Comparison of ENCODE assay signal across 15 cellular contexts in the genomic region with DNA sequence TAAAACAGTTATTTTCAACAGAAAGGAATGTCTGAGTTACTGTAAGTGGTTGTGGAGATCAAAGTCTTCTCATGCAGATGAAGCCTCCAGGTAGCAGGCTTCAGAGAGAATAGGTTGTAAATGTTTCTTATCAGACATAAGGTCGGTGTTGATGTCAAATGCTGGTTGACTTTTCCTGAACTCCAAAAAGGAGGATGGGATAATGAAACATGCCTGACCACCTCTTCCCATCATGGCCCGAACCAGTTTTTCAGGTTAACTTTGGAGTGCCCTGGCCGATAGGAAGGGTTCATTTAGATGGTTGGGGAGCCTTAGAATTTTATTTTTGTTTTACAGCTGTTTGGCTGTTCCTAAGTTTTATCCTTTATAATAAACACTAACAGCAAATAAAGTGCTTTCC.
DNase-seq lines count a peak whose midpoint lies in the region; ATAC-seq and TF ChIP-seq lines count a peak whose summit lies in the region.
"Had no signal": no experiment of that assay in that cellular context is flagged by ENCODE, and none has a peak within 500 bp of the region (broad histone marks: within the 10 kb centered on the region; RNA-seq: fewer than 3 reads in every experiment).

No MANE protein-coding gene starts in this region.

- peak; percentile 44 to 53 for DNase-seq in Caco-2
- DNase-seq in ELF-1 (ENCODE audit: low read depth, low spot score): peak; percentile 34
- DNase-seq in epithelial cell of esophagus (ENCODE audit: low read depth): peak; percentile 5
- DNase-seq in osteocyte (ENCODE audit: extremely low spot score, unreplicated experiment): no peak
- no peak for DNase-seq in upper lobe of right lung
- DNase-seq in right atrium auricular region (ENCODE audit: low spot score): no peak
- DNase-seq: ACHN; CD4-positive, alpha-beta T cell; DND-41; GF-D8; GM23248 had no signal

- no peak overlapping the region for H3K27ac Mint-ChIP-seq in Caco-2 (ENCODE audit: unreplicated experiment)
- peak overlapping the region; percentile 67 for H3K27ac Mint-ChIP-seq in osteocyte (ENCODE audit: unreplicated experiment)
- H3K27ac Mint-ChIP-seq: CD4-positive, alpha-beta T cell had no signal

- H3K27me3 Mint-ChIP-seq in Caco-2 (ENCODE audit: insufficient read depth, unreplicated experiment) (no peaks in the 10 kb centered on the region), osteocyte (ENCODE audit: unreplicated experiment) (no peaks in the 10 kb centered on the region)
- H3K27me3 Mint-ChIP-seq: CD4-positive, alpha-beta T cell had no signal

- H3K36me3 ChIP-seq in Caco-2 (ENCODE audit: control insufficient read depth, insufficient read depth, low read length): no peaks in the 10 kb centered on the region
- no peaks in the 10 kb centered on the region for H3K36me3 ChIP-seq in upper lobe of right lung
- no peaks in the 10 kb centered on the region for H3K36me3 ChIP-seq in right atrium auricular region
- H3K36me3 ChIP-seq: BLaER1 treated with 17β-estradiol and CSF1 and Interleukin-3, amounts not matched to agents 10 nM and 100 nM had no signal

- intact Hi-C loops in Caco-2 (cut with micrococcal nuclease; ENCODE audit: unreplicated experiment) (no loop called here), upper lobe of right lung (cut with DNase I) (no loop called here)

- H3K27ac ChIP-seq in upper lobe of right lung (no peak overlapping the region), right atrium auricular region (no peak overlapping the region)
- H3K27ac ChIP-seq: BLaER1 treated with 17β-estradiol and CSF1 and Interleukin-3, amounts not matched to agents 10 nM and 100 nM; GM23248 had no signal

- H3K36me3 Mint-ChIP-seq in Caco-2 (ENCODE audit: insufficient read depth, unreplicated experiment): no peaks in the 10 kb centered on the region
- peaks cover 8% of the 10 kb centered on the region for H3K36me3 Mint-ChIP-seq in osteocyte (ENCODE audit: unreplicated experiment)

- no peak for TF ChIP-seq CTCF in Caco-2 (IDR thresholded peaks at IDR 0.05; ENCODE audit: insufficient read depth in 1 of 2, low read depth in 1 of 2, low read length in 1 of 2, severe bottlenecking in 1 of 2, unreplicated experiment in 1 of 2)
- no peak for TF ChIP-seq CTCF in epithelial cell of esophagus (IDR thresholded peaks at IDR 0.05; ENCODE audit: insufficient read depth, low read depth, low read length, missing control alignments)
- TF ChIP-seq CTCF in osteocyte (IDR thresholded peaks at IDR 0.05): no peak
- no peak for TF ChIP-seq CTCF in upper lobe of right lung (IDR thresholded peaks at IDR 0.05)
- no peak for TF ChIP-seq CTCF in right atrium auricular region (IDR thresholded peaks at IDR 0.05)

- CTCF ChIA-PET in Caco-2 (lab: Charles Lee): no interaction called here

- H3K4me3 Mint-ChIP-seq in Caco-2 (ENCODE audit: unreplicated experiment) (no peak overlapping the region), osteocyte (ENCODE audit: unreplicated experiment) (no peak overlapping the region)
- H3K4me3 Mint-ChIP-seq: CD4-positive, alpha-beta T cell had no signal

- H3K4me3 ChIP-seq in Caco-2 (ENCODE audit: low read depth, low read length) (no peak overlapping the region), epithelial cell of esophagus (ENCODE audit: low read length) (no peak overlapping the region), upper lobe of right lung (no peak overlapping the region), right atrium auricular region (no peak overlapping the region)
- H3K4me3 ChIP-seq: BLaER1 treated with 17β-estradiol and CSF1 and Interleukin-3, amounts not matched to agents 10 nM and 100 nM; GM23248 had no signal

- no peaks in the 10 kb centered on the region for H3K27me3 ChIP-seq in Caco-2 (replicated peaks; ENCODE audit: control insufficient read depth, insufficient read depth, low read length)
- H3K27me3 ChIP-seq in upper lobe of right lung: no peaks in the 10 kb centered on the region
- no peaks in the 10 kb centered on the region for H3K27me3 ChIP-seq in right atrium auricular region
- H3K27me3 ChIP-seq: BLaER1 treated with 17β-estradiol and CSF1 and Interleukin-3, amounts not matched to agents 10 nM and 100 nM had no signal

- POLR2A ChIA-PET in Caco-2 (lab: Charles Lee): no interaction called here

- peaks cover 7% of the 10 kb centered on the region for H3K4me1 Mint-ChIP-seq in Caco-2 (ENCODE audit: low read depth, unreplicated experiment)
- H3K4me1 Mint-ChIP-seq in osteocyte (ENCODE audit: unreplicated experiment): peaks cover 62% of the 10 kb centered on the region

- no TSS peak for BruUV-seq in Caco-2 (replicated peaks; lab: Mats Ljungman, UMichigan)

- H3K4me1 ChIP-seq in Caco-2: peaks cover 20% of the 10 kb centered on the region
- no peaks in the 10 kb centered on the region for H3K4me1 ChIP-seq in upper lobe of right lung
- H3K4me1 ChIP-seq in right atrium auricular region: no peaks in the 10 kb centered on the region
- H3K4me1 ChIP-seq: BLaER1 treated with 17β-estradiol and CSF1 and Interleukin-3, amounts not matched to agents 10 nM and 100 nM had no signal

- H3K9me3 ChIP-seq in Caco-2 (peaks cover 11% of the 10 kb centered on the region; the same call in 1 of the 2 replicates), upper lobe of right lung (no peaks in the 10 kb centered on the region), right atrium auricular region (peaks cover 0 to 12% of the 10 kb centered on the region in 2 donors)

- no peak for ATAC-seq in upper lobe of right lung
- no peak for ATAC-seq in GM18511 (IDR thresholded peaks at IDR 0.05; ENCODE audit: unreplicated experiment)
- ATAC-seq: HCT116, HepG2 had no signal

- H3K9me3 Mint-ChIP-seq in Caco-2 (ENCODE audit: unreplicated experiment) (peaks cover 13% of the 10 kb centered on the region), osteocyte (ENCODE audit: unreplicated experiment) (peaks cover 14% of the 10 kb centered on the region)

Comparison
In these comparisons a context has a peak if more than half of its experiments do, and no peak if none do; other contexts are left out.
1. DNase-seq: peak in Caco-2 (2 of 2), ELF-1 (single experiment) and epithelial cell of esophagus (single experiment); none in osteocyte (single experiment), upper lobe of right lung (single experiment) and right atrium auricular region (single experiment).